ENCODE assay signal across 8 cellular contexts in genomic region chr5:134873494-134873893, GRCh38. TPM values are rescaled to one million over a fixed set of nuclear protein-coding genes. Genes with fewer than 3 reads are reported as not detected.
DNase-seq lines count a peak whose midpoint lies in the region; ATAC-seq and TF ChIP-seq lines count a peak whose summit lies in the region.

No MANE protein-coding gene starts in this region.

- H3K4me1 ChIP-seq in spleen = peaks cover 15 to 45% (median 35%) of the 10 kb centered on the region in 6 donors

- H3K36me3 ChIP-seq in spleen = peaks cover 0 to 2% (median 0%) of the 10 kb centered on the region in 6 donors

- H3K27ac ChIP-seq in spleen = peak overlapping the region; percentile 93 to 96 (median 94)

- intact Hi-C loops in spleen (cut with DNase I; ENCODE audit: low total_unique reads) = no loop called here

- no peaks in the 10 kb centered on the region for H3K9me3 ChIP-seq in spleen

- no peak for TF ChIP-seq POLR2A in spleen (IDR thresholded peaks at IDR 0.05)

- no peak for ATAC-seq in GM19455 (IDR thresholded peaks at IDR 0.05; ENCODE audit: unreplicated experiment)

- TF ChIP-seq CTCF in HFF-Myc (IDR thresholded peaks at IDR 0.05; ENCODE audit: low read depth, low read length, missing control alignments) (no peak), epithelial cell of proximal tubule (conservative IDR thresholded peaks at IDR 0.05; ENCODE audit: low read depth, low read length) (no peak), spleen (IDR thresholded peaks at IDR 0.05 in 8 of 11, conservative IDR thresholded peaks at IDR 0.05 in 3 of 11) (no peak)

- no peaks in the 10 kb centered on the region for H3K27me3 ChIP-seq in spleen (replicated peaks in 1 of 7)

- peak overlapping the region; percentile 72 for H3K4me3 ChIP-seq in HFF-Myc (replicated peaks; ENCODE audit: low read depth, low read length)
- peak overlapping the region; percentile 90 for H3K4me3 ChIP-seq in epithelial cell of proximal tubule (ENCODE audit: low read depth, low read length)
- H3K4me3 ChIP-seq in spleen = peak overlapping the region in 6 of 8 donors; percentile 83 to 93 (median 90)

- WGBS in spleen, 5 donors = 82 to 86% (median 84%) methylated on average over 6 of the region's 6 CpGs

- DNase-seq in HFF-Myc (ENCODE audit: extremely low read depth, low read depth) (no peak), T follicular helper cell (ENCODE audit: low read depth) (peak; percentile 16), epithelial cell of proximal tubule (ENCODE audit: low read depth) (no peak), spleen (no peak), C1 segment of cervical spinal cord (lab: John Stamatoyannopoulos, UW) (no peak), GOT3 (lab: John Stamatoyannopoulos, UW) (no peak), OCI-M2 (lab: John Stamatoyannopoulos, UW; ENCODE audit: unreplicated experiment) (no peak)

RNA-seq across cellular contexts. Expression of gene TXNDC15, which starts 0.7 kb away (rescaled TPM):
- total RNA-seq in epithelial cell of proximal tubule (37.4 and 48.1 TPM in 2 replicates), spleen (100 to 1,000 TPM in 1 of 7 donors, 10 to 100 TPM in 6; 45.9 to 109 (median 63.4) TPM)
- 10 to 100 TPM; 37.4 to 60.8 (median 39.8) TPM for polyA plus RNA-seq in spleen

RNA-seq across cellular contexts. Expression of gene C5orf24, which starts 27.7 kb away (rescaled TPM):
- total RNA-seq in epithelial cell of proximal tubule (36.8 and 38.5 TPM in 2 replicates), spleen (10 to 100 TPM; 27.3 to 48.1 (median 39.1) TPM)
- 10 to 100 TPM; 12.3 to 15.6 (median 15.3) TPM for polyA plus RNA-seq in spleen

RNA-seq across cellular contexts. Expression of gene PCBD2, which starts 31.4 kb away (rescaled TPM):
- total RNA-seq in epithelial cell of proximal tubule (5.6 and 10.1 TPM in 2 replicates), spleen (10 to 100 TPM in 5 of 7 donors, 1 to 10 TPM in 2; 8.1 to 15.8 (median 10.2) TPM)
- 1 to 10 TPM; 2.8 to 5.9 (median 4.3) TPM for polyA plus RNA-seq in spleen
